Comparison of ENCODE assay signal across 13 cellular contexts in genomic region chr20:38134427-38135281, GRCh38. TPM values are rescaled to one million over a fixed set of nuclear protein-coding genes. Genes with fewer than 3 reads are reported as not detected.
DNase-seq lines count a peak whose midpoint lies in the region; ATAC-seq and TF ChIP-seq lines count a peak whose summit lies in the region.
"Had no signal": no experiment of that assay in that cellular context is flagged by ENCODE, and none has a peak within 500 bp of the region (broad histone marks: within the 10 kb centered on the region; RNA-seq: fewer than 3 reads in every experiment).

No MANE protein-coding gene starts in this region.

- no peaks in the 10 kb centered on the region for H3K9me3 ChIP-seq in upper lobe of right lung
- H3K9me3 ChIP-seq: suprapubic skin had no signal

- peaks cover 17% of the 10 kb centered on the region for H3K4me1 Mint-ChIP-seq in activated CD8-positive, alpha-beta memory T cell treated with anti-CD3 and anti-CD28 coated beads, Interleukin-2, amount 10 ng/mL, durations not matched to agents 7 days and 5 days

- peaks cover 72% of the 10 kb centered on the region for H3K36me3 ChIP-seq in upper lobe of right lung
- H3K36me3 ChIP-seq: suprapubic skin had no signal

- no peak for TF ChIP-seq CTCF in upper lobe of right lung (IDR thresholded peaks at IDR 0.05)

- H3K27ac ChIP-seq in layer of hippocampus (ENCODE audit: low read depth, low read length) (peak overlapping the region; percentile 30), upper lobe of right lung (peak overlapping the region; percentile 69)
- H3K27ac ChIP-seq: foreskin keratinocyte, suprapubic skin had no signal

- no peaks in the 10 kb centered on the region for H3K36me3 Mint-ChIP-seq in activated CD8-positive, alpha-beta memory T cell treated with anti-CD3 and anti-CD28 coated beads, Interleukin-2, amount 10 ng/mL, durations not matched to agents 7 days and 5 days

- H3K27ac Mint-ChIP-seq in activated CD8-positive, alpha-beta memory T cell treated with anti-CD3 and anti-CD28 coated beads, Interleukin-2, amount 10 ng/mL, durations not matched to agents 7 days and 5 days = peak overlapping the region; percentile 29
- H3K27ac Mint-ChIP-seq: activated T-cell treated with anti-CD3 and anti-CD28 coated beads, Interleukin-2, amount 50 U/mL, for 72 hours had no signal

- no peak overlapping the region for H3K4me3 ChIP-seq in upper lobe of right lung
- H3K4me3 ChIP-seq: suprapubic skin had no signal

- no peak for DNase-seq in activated CD8-positive, alpha-beta memory T cell treated with anti-CD3 and anti-CD28 coated beads, Interleukin-2, amount 10 ng/mL, durations not matched to agents 7 days and 5 days
- DNase-seq in activated CD8-positive, alpha-beta memory T cell treated with anti-CD3 and anti-CD28 coated beads for 24 hours = no peak
- peak; percentile 85 for DNase-seq in astrocyte of the hippocampus (ENCODE audit: low read depth, low spot score)
- peak; percentile 20 for DNase-seq in upper lobe of right lung
- no peak for DNase-seq in hypothalamus (lab: John Stamatoyannopoulos, UW)
- no peak for DNase-seq in NCI-H1694 treated with DMSO at 0.1 percent for 48 hours (lab: John Stamatoyannopoulos, UW)
- no peak for DNase-seq in globus pallidus (ENCODE audit: low spot score)
- DNase-seq: 8988T; activated T-cell treated with anti-CD3 and anti-CD28 coated beads, Interleukin-2, amount 50 U/mL, for 72 hours; foreskin keratinocyte; small intestine had no signal

- H3K9me3 Mint-ChIP-seq in activated CD8-positive, alpha-beta memory T cell treated with anti-CD3 and anti-CD28 coated beads, Interleukin-2, amount 10 ng/mL, durations not matched to agents 7 days and 5 days (ENCODE audit: low read depth) = no peaks in the 10 kb centered on the region
- H3K9me3 Mint-ChIP-seq: activated T-cell treated with anti-CD3 and anti-CD28 coated beads, Interleukin-2, amount 50 U/mL, for 72 hours had no signal

- peak; percentile 16 for ATAC-seq in activated CD8-positive, alpha-beta memory T cell treated with anti-CD3 and anti-CD28 coated beads, Interleukin-2, amount 10 ng/mL, durations not matched to agents 7 days and 5 days
- ATAC-seq in upper lobe of right lung = peak; percentile 30
- ATAC-seq: foreskin keratinocyte had no signal

- no peaks in the 10 kb centered on the region for H3K27me3 Mint-ChIP-seq in activated CD8-positive, alpha-beta memory T cell treated with anti-CD3 and anti-CD28 coated beads, Interleukin-2, amount 10 ng/mL, durations not matched to agents 7 days and 5 days

- CTCF ChIA-PET in activated CD8-positive, alpha-beta memory T cell treated with anti-CD3 and anti-CD28 coated beads, Interleukin-2, amount 10 ng/mL, durations not matched to agents 7 days and 5 days (lab: Charles Lee) = interaction anchor here (1.1 kb wide), 1 partner anchor 86 kb away, joined by 3 read pairs; no protein-coding TSS in a partner anchor

- intact Hi-C loops in upper lobe of right lung (cut with DNase I) = no loop called here

- H3K4me1 ChIP-seq in upper lobe of right lung = peaks cover 9% of the 10 kb centered on the region
- H3K4me1 ChIP-seq: suprapubic skin had no signal

- H3K4me3 Mint-ChIP-seq in activated CD8-positive, alpha-beta memory T cell treated with anti-CD3 and anti-CD28 coated beads, Interleukin-2, amount 10 ng/mL, durations not matched to agents 7 days and 5 days = no peak overlapping the region
- H3K4me3 Mint-ChIP-seq: activated T-cell treated with anti-CD3 and anti-CD28 coated beads, Interleukin-2, amount 50 U/mL, for 72 hours had no signal

- H3K27me3 ChIP-seq in layer of hippocampus (ENCODE audit: control insufficient read depth, insufficient read depth, low read length) = no peaks in the 10 kb centered on the region
- H3K27me3 ChIP-seq in upper lobe of right lung = no peaks in the 10 kb centered on the region
- H3K27me3 ChIP-seq: foreskin keratinocyte had no signal

RNA-seq across cellular contexts. Expression of gene TGM2, which starts 30.4 kb away (rescaled TPM):
- under 1 TPM; 0.35 TPM for total RNA-seq in activated CD8-positive, alpha-beta memory T cell treated with anti-CD3 and anti-CD28 coated beads, Interleukin-2, amount 10 ng/mL, durations not matched to agents 7 days and 5 days
- 562 TPM for total RNA-seq in upper lobe of right lung

Comparison
In these comparisons a context has a peak if more than half of its experiments do, and no peak if none do; other contexts are left out.
1. DNase-seq: peak in astrocyte of the hippocampus (single experiment) and upper lobe of right lung (single experiment); none in activated CD8-positive, alpha-beta memory T cell treated with anti-CD3 and anti-CD28 coated beads, Interleukin-2, amount 10 ng/mL, durations not matched to agents 7 days and 5 days (single experiment), activated CD8-positive, alpha-beta memory T cell treated with anti-CD3 and anti-CD28 coated beads for 24 hours (single experiment), hypothalamus (0 of 51), NCI-H1694 treated with DMSO at 0.1 percent for 48 hours (single experiment) and globus pallidus (single experiment).
2. RNA of gene TGM2, which starts 30.4 kb away (total RNA-seq): 562 TPM in upper lobe of right lung (single experiment); 0.35 TPM in activated CD8-positive, alpha-beta memory T cell treated with anti-CD3 and anti-CD28 coated beads, Interleukin-2, amount 10 ng/mL, durations not matched to agents 7 days and 5 days; every median in the first group is over 100 times any median in the second.